16 cellular contexts compared by ENCODE assay signal in genomic region chr15:42679285-42680141, GRCh38. TPM values are rescaled to one million over a fixed set of nuclear protein-coding genes. Genes with fewer than 3 reads are reported as not detected.
A peak's percentile ranks its signal among the peaks of the same experiment; 100 is the strongest.
DNase-seq lines count a peak whose midpoint lies in the region; ATAC-seq and TF ChIP-seq lines count a peak whose summit lies in the region.
"Had no signal": no experiment of that assay in that cellular context is flagged by ENCODE, and none has a peak within 500 bp of the region (broad histone marks: within the 10 kb centered on the region; RNA-seq: fewer than 3 reads in every experiment).

No MANE protein-coding gene starts in this region.

- H3K4me1 Mint-ChIP-seq in activated CD4-positive, alpha-beta memory T cell treated with anti-CD3 and anti-CD28 coated beads, Interleukin-2, amount 10 ng/mL, durations not matched to agents 7 days and 5 days = peaks cover 21% of the 10 kb centered on the region
- peaks cover 7% of the 10 kb centered on the region for H3K4me1 Mint-ChIP-seq in activated CD4-positive, alpha-beta memory T cell treated with anti-CD3 and anti-CD28 coated beads for 36 hours (ENCODE audit: low read depth)
- peaks cover 7% of the 10 kb centered on the region for H3K4me1 Mint-ChIP-seq in neural crest cell
- H3K4me1 Mint-ChIP-seq: CD8-positive, alpha-beta memory T cell had no signal

- no peak for ATAC-seq in HG02798 (IDR thresholded peaks at IDR 0.05; ENCODE audit: poor library complexity, unreplicated experiment)

- H3K4me3 Mint-ChIP-seq in activated CD4-positive, alpha-beta memory T cell treated with anti-CD3 and anti-CD28 coated beads, Interleukin-2, amount 10 ng/mL, durations not matched to agents 7 days and 5 days = no peak overlapping the region
- no peak overlapping the region for H3K4me3 Mint-ChIP-seq in activated CD4-positive, alpha-beta memory T cell treated with anti-CD3 and anti-CD28 coated beads for 36 hours
- H3K4me3 Mint-ChIP-seq in neural crest cell = no peak overlapping the region
- H3K4me3 Mint-ChIP-seq: activated CD4-positive, alpha-beta T cell treated with anti-CD3 and anti-CD28 coated beads, Interleukin-2, amount 10 ng/mL, durations not matched to agents 7 days and 5 days; CD8-positive, alpha-beta memory T cell; dendritic cell treated with granulocyte-macrophage colony-stimulating factor and Interleukin-4, amounts not matched to agents 40 ng/mL and 50 ng/mL, for 4 days had no signal

- intact Hi-C loops in activated CD4-positive, alpha-beta memory T cell treated with anti-CD3 and anti-CD28 coated beads for 36 hours (cut with micrococcal nuclease) = loop anchor here (1.0 kb wide), 1 partner anchor 104 kb away; the partner anchor contains the start of gene STARD9
- intact Hi-C loops in dorsolateral prefrontal cortex (cut with DNase I) = no loop called here

- peak overlapping the region; percentile 18 for H3K27ac Mint-ChIP-seq in activated CD4-positive, alpha-beta memory T cell treated with anti-CD3 and anti-CD28 coated beads, Interleukin-2, amount 10 ng/mL, durations not matched to agents 7 days and 5 days
- H3K27ac Mint-ChIP-seq in activated CD4-positive, alpha-beta memory T cell treated with anti-CD3 and anti-CD28 coated beads for 36 hours = no peak overlapping the region
- peak overlapping the region; percentile 48 for H3K27ac Mint-ChIP-seq in neural crest cell (ENCODE audit: unreplicated experiment)
- H3K27ac Mint-ChIP-seq: activated CD4-positive, alpha-beta T cell treated with anti-CD3 and anti-CD28 coated beads, Interleukin-2, amount 10 ng/mL, durations not matched to agents 7 days and 5 days; dendritic cell treated with granulocyte-macrophage colony-stimulating factor and Interleukin-4, amounts not matched to agents 40 ng/mL and 50 ng/mL, for 4 days had no signal

- TF ChIP-seq CTCF in dorsolateral prefrontal cortex (IDR thresholded peaks at IDR 0.05 in 54 of 56, conservative IDR thresholded peaks at IDR 0.05 in 2 of 56; ENCODE audit: low read depth in 1 of 56, partially characterized antibody in 56 of 56) = no peak
- TF ChIP-seq CTCF in neural crest cell (conservative IDR thresholded peaks at IDR 0.05) = no peak

- peak overlapping the region in 31 of 59 donors; percentile 0 to 74 (median 38) for H3K27ac ChIP-seq in dorsolateral prefrontal cortex
- H3K27ac ChIP-seq: ascending aorta had no signal

- H3K27me3 ChIP-seq in dorsolateral prefrontal cortex = no peaks in the 10 kb centered on the region
- H3K27me3 ChIP-seq: ascending aorta had no signal

- no peak overlapping the region for H3K4me3 ChIP-seq in dorsolateral prefrontal cortex
- H3K4me3 ChIP-seq: ascending aorta had no signal

- H3K36me3 Mint-ChIP-seq in activated CD4-positive, alpha-beta memory T cell treated with anti-CD3 and anti-CD28 coated beads, Interleukin-2, amount 10 ng/mL, durations not matched to agents 7 days and 5 days (ENCODE audit: low read depth) = peaks cover 5% of the 10 kb centered on the region
- peaks cover 1% of the 10 kb centered on the region for H3K36me3 Mint-ChIP-seq in activated CD4-positive, alpha-beta memory T cell treated with anti-CD3 and anti-CD28 coated beads for 36 hours
- H3K36me3 Mint-ChIP-seq in neural crest cell (ENCODE audit: low read depth) = peaks cover 10% of the 10 kb centered on the region

- CTCF ChIA-PET in activated CD4-positive, alpha-beta memory T cell treated with anti-CD3 and anti-CD28 coated beads, Interleukin-2, amount 10 ng/mL, durations not matched to agents 7 days and 5 days (lab: Charles Lee) = interaction anchor here (1.5 kb wide), 1 partner anchor 27 kb away, joined by 3 read pairs; no protein-coding TSS in a partner anchor
- CTCF ChIA-PET in activated CD4-positive, alpha-beta memory T cell treated with anti-CD3 and anti-CD28 coated beads for 36 hours (lab: Charles Lee) = no interaction called here

- DNase-seq in activated CD4-positive, alpha-beta memory T cell treated with anti-CD3 and anti-CD28 coated beads, Interleukin-2, amount 10 ng/mL, durations not matched to agents 7 days and 5 days = no peak
- no peak for DNase-seq in activated CD4-positive, alpha-beta memory T cell treated with anti-CD3 and anti-CD28 coated beads for 36 hours
- DNase-seq in MV-4-11 (lab: John Stamatoyannopoulos, UW) (peak; percentile 22), dorsolateral prefrontal cortex (no peak), neural crest cell (ENCODE audit: low read depth, low spot score) (no peak), NCI-H2081 treated with DMSO at 0.1 percent for 48 hours (lab: John Stamatoyannopoulos, UW) (no peak), DMS79 treated with DMSO at 0.1 percent for 48 hours (lab: John Stamatoyannopoulos, UW) (no peak)
- DNase-seq: activated effector memory CD4-positive, alpha-beta T cell treated with Interleukin-2 at 50 U/mL for 16 hours; CD8-positive, alpha-beta memory T cell; NCI-H1105 treated with DMSO at 0.1 percent for 48 hours; NCI-H524 treated with DMSO at 0.1 percent for 48 hours; RPMI8226 had no signal

- H3K9me3 Mint-ChIP-seq in activated CD4-positive, alpha-beta memory T cell treated with anti-CD3 and anti-CD28 coated beads, Interleukin-2, amount 10 ng/mL, durations not matched to agents 7 days and 5 days = no peaks in the 10 kb centered on the region
- no peaks in the 10 kb centered on the region for H3K9me3 Mint-ChIP-seq in activated CD4-positive, alpha-beta memory T cell treated with anti-CD3 and anti-CD28 coated beads for 36 hours
- no peaks in the 10 kb centered on the region for H3K9me3 Mint-ChIP-seq in neural crest cell
- H3K9me3 Mint-ChIP-seq: activated CD4-positive, alpha-beta T cell treated with anti-CD3 and anti-CD28 coated beads, Interleukin-2, amount 10 ng/mL, durations not matched to agents 7 days and 5 days; CD8-positive, alpha-beta memory T cell; dendritic cell treated with granulocyte-macrophage colony-stimulating factor and Interleukin-4, amounts not matched to agents 40 ng/mL and 50 ng/mL, for 4 days had no signal

- POLR2A ChIA-PET in activated CD4-positive, alpha-beta memory T cell treated with anti-CD3 and anti-CD28 coated beads, Interleukin-2, amount 10 ng/mL, durations not matched to agents 7 days and 5 days (lab: Charles Lee) = interaction anchor here (1.3 to 1.5 kb wide), 2 partner anchors 57 to 242 kb away, joined by 3 to 4 read pairs; no protein-coding TSS in a partner anchor
- POLR2A ChIA-PET in activated CD4-positive, alpha-beta memory T cell treated with anti-CD3 and anti-CD28 coated beads for 36 hours (lab: Charles Lee) = no interaction called here

- no peaks in the 10 kb centered on the region for H3K27me3 Mint-ChIP-seq in activated CD4-positive, alpha-beta memory T cell treated with anti-CD3 and anti-CD28 coated beads, Interleukin-2, amount 10 ng/mL, durations not matched to agents 7 days and 5 days
- H3K27me3 Mint-ChIP-seq in activated CD4-positive, alpha-beta memory T cell treated with anti-CD3 and anti-CD28 coated beads for 36 hours = no peaks in the 10 kb centered on the region
- H3K27me3 Mint-ChIP-seq in neural crest cell (ENCODE audit: low read depth) = no peaks in the 10 kb centered on the region
- H3K27me3 Mint-ChIP-seq: activated CD4-positive, alpha-beta T cell treated with anti-CD3 and anti-CD28 coated beads, Interleukin-2, amount 10 ng/mL, durations not matched to agents 7 days and 5 days; CD8-positive, alpha-beta memory T cell; dendritic cell treated with granulocyte-macrophage colony-stimulating factor and Interleukin-4, amounts not matched to agents 40 ng/mL and 50 ng/mL, for 4 days had no signal

RNA-seq across cellular contexts. Expression of gene CDAN1, which starts 57.4 kb away (rescaled TPM):
- total RNA-seq in activated CD4-positive, alpha-beta memory T cell treated with anti-CD3 and anti-CD28 coated beads, Interleukin-2, amount 10 ng/mL, durations not matched to agents 7 days and 5 days = 10 to 100 TPM; 22.1 to 26.2 TPM
- total RNA-seq in activated CD4-positive, alpha-beta memory T cell treated with anti-CD3 and anti-CD28 coated beads for 36 hours = 10 to 100 TPM; 20.9 to 21.0 TPM
- 10 to 100 TPM in 119 of 120 experiments, 1 to 10 TPM in 1; 9.5 to 35.4 (median 18.6) TPM for total RNA-seq in dorsolateral prefrontal cortex
- total RNA-seq in neural crest cell = 32.7 and 41.0 TPM in 2 replicates
